In the genomic region with DNA sequence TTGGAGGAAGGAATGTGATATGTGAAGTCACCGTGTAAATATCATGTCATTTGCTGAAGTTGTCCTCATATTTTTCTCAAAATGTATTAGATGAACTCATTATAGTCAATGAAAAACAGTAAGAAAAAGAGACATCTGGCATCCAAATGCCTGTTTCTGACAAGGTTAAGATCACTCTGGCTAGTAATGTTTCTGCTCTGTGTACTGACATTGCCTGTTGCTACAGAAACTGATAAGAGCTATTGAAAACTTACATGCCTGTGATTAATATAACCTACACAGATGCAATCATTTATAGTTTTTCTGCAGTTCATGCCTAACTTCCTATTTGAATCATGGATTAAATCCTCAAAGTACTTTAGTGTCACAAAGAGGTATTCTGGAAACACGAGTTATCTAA, we compare ENCODE assay signal across 16 cellular contexts.
"Had no signal": no experiment of that assay in that cellular context is flagged by ENCODE, and none has a peak within 500 bp of the region (broad histone marks: within the 10 kb centered on the region; RNA-seq: fewer than 3 reads in every experiment).

No MANE protein-coding gene starts in this region.

- DNase-seq: activated CD4-positive, alpha-beta T cell treated with anti-CD3 and anti-CD28 coated beads for 36 hours; activated CD4-positive, alpha-beta T cell treated with anti-CD3 and anti-CD28 coated beads, Interleukin-2, amount 50 U/mL, for 48 hours; amniotic stem cell; effector memory CD8-positive, alpha-beta T cell; immature natural killer cell; lower lobe of right lung; sigmoid colon; stimulated activated CD4-positive, alpha-beta T cell treated with anti-CD3 and anti-CD28 coated beads, Interleukin-4, amount 100 ng/mL, for 24 hours; stomach; trophoblast cell had no signal

- H3K9ac ChIP-seq: parathyroid adenoma had no signal

- H3K27ac ChIP-seq: cardiac muscle cell, lower lobe of right lung, neutrophil, parathyroid adenoma, sigmoid colon, stomach had no signal

- H3K27me3 ChIP-seq: cardiac muscle cell, neutrophil, sigmoid colon, stomach had no signal

- H3K36me3 ChIP-seq: cardiac muscle cell, lower lobe of right lung, neutrophil had no signal

- ATAC-seq: activated CD4-positive, alpha-beta T cell treated with anti-CD3 and anti-CD28 coated beads for 36 hours; effector memory CD8-positive, alpha-beta T cell; lower lobe of right lung; natural killer cell treated with Interleukin-12 subunit alpha and Interleukin-12 subunit beta and Interleukin-15 and Interleukin-18, amount 100 ng/mL, for 72 hours; stimulated activated effector memory CD8-positive, alpha-beta T cell treated with anti-CD3 and anti-CD28 coated beads, Interleukin-12 subunit alpha, Interleukin-12 subunit beta, amount 100 ng/mL, for 72 hours; WTC11 had no signal

- H3K4me1 ChIP-seq: lower lobe of right lung, parathyroid adenoma, sigmoid colon, stomach had no signal

- H3K79me2 ChIP-seq: parathyroid adenoma had no signal

- H3K9me3 ChIP-seq: lower lobe of right lung, neutrophil had no signal

- H2AFZ ChIP-seq: parathyroid adenoma had no signal

- H3K4me3 ChIP-seq: cardiac muscle cell, lower lobe of right lung, sigmoid colon, stomach had no signal
